Comparison of ENCODE assay signal across 8 cellular contexts in the genomic region with DNA sequence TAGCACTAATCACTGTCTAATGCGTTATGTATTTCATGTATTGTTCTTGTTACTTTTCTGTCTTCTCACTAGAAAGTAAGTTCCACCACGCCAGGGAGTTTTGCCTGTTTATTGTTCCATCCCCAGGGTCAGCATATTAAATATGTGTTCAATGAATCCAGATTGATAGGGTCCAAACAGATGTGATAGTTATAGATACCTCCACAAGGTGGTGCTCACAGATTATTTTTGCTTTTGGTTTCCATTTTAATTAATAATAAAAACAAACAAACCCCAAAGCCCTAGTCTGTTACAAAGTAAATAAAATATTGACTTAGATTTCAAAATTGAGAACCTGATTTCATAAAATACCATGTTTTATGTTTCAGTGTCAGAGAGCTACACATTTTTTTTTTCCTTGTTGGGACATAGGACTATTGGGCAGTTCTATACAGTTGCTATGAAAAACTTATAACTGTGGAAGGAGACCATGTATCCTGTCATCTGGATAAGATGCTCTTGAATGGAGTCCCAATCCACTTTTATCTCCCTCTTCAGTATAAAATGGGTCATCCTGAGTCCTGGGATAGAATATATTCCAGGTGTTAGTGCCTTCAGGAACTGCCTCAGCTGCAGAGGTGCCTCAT. TPM values are rescaled to one million over a fixed set of nuclear protein-coding genes. Genes with fewer than 3 reads are reported as not detected.
DNase-seq lines count a peak whose midpoint lies in the region; ATAC-seq and TF ChIP-seq lines count a peak whose summit lies in the region.

No MANE protein-coding gene starts in this region.

- no peak overlapping the region for H3K4me3 ChIP-seq in HEK293 (ENCODE audit: low read depth, low read length)
- H3K4me3 ChIP-seq in Loucy (ENCODE audit: low read length, poor library complexity, severe bottlenecking): peak overlapping the region; percentile 41

- POLR2A ChIA-PET in HEK293 (lab: Yijun Ruan, JAX): interaction anchor here (0.5 kb wide), 1 partner anchor 713 kb away, joined by 3 read pairs; no protein-coding TSS in a partner anchor

- H3K79me2 ChIP-seq in Loucy (ENCODE audit: insufficient read depth, low read length): no peaks in the 10 kb centered on the region

- CTCF ChIA-PET in HEK293 (lab: Yijun Ruan, JAX): interaction anchor here (0.5 kb wide), 1 partner anchor 185 kb away, joined by 6 read pairs; no protein-coding TSS in a partner anchor

- no peaks in the 10 kb centered on the region for H3F3A ChIP-seq in Loucy (ENCODE audit: low read depth)

- DNase-seq in dermis blood vessel endothelial cell: peak; percentile 12
- DNase-seq in NCI-H345 treated with DMSO at 0.1 percent for 48 hours (lab: John Stamatoyannopoulos, UW; ENCODE audit: unreplicated experiment): no peak
- DNase-seq in stimulated activated CD4-positive, alpha-beta T cell treated with anti-CD3 and anti-CD28 coated beads, Interleukin-2, amount 100 ng/mL, for 48 hours: no peak
- no peak for DNase-seq in cerebellar cortex (ENCODE audit: low spot score)

- ATAC-seq in GM18498 (IDR thresholded peaks at IDR 0.05; ENCODE audit: unreplicated experiment): peak; percentile 81
- no peak for ATAC-seq in GM21737 (IDR thresholded peaks at IDR 0.05; ENCODE audit: unreplicated experiment)

- H3K9ac ChIP-seq in Loucy (ENCODE audit: low read depth, low read length, poor library complexity, severe bottlenecking): peak overlapping the region; percentile 16

- H3K9me3 ChIP-seq in HEK293 (ENCODE audit: control insufficient read depth, insufficient read depth, low read depth, low read length) (no peaks in the 10 kb centered on the region), Loucy (ENCODE audit: insufficient read depth, low read depth, low read length) (no peaks in the 10 kb centered on the region)

- H3K27ac ChIP-seq in HEK293 (ENCODE audit: extremely low read depth, low read depth, low read length): no peak overlapping the region

- TF ChIP-seq CTCF in HEK293 (tag by site-specific recombination; IDR thresholded peaks at IDR 0.05) (no peak), Loucy (conservative IDR thresholded peaks at IDR 0.05; ENCODE audit: low read length) (peak; percentile 88)

- no peaks in the 10 kb centered on the region for H3K36me3 ChIP-seq in HEK293 (ENCODE audit: control insufficient read depth in 2 of 2, insufficient read depth in 1 of 2, low read length in 2 of 2)
- no peaks in the 10 kb centered on the region for H3K36me3 ChIP-seq in Loucy (ENCODE audit: insufficient read depth, low read length)

- H3K27me3 ChIP-seq in Loucy (ENCODE audit: insufficient read depth, low read length, poor library complexity, severe bottlenecking): no peaks in the 10 kb centered on the region

- peak overlapping the region; percentile 70 for H2AFZ ChIP-seq in Loucy (ENCODE audit: low read length)

- H3K4me1 ChIP-seq in HEK293 (ENCODE audit: control insufficient read depth, insufficient read depth, low read length) (no peaks in the 10 kb centered on the region), Loucy (ENCODE audit: insufficient read depth, low read length, poor library complexity, severe bottlenecking) (peaks cover 9% of the 10 kb centered on the region)

- peak overlapping the region; percentile 32 for H3K4me2 ChIP-seq in Loucy (ENCODE audit: low read depth, low read length, poor library complexity, severe bottlenecking)

- H4K20me1 ChIP-seq in Loucy (ENCODE audit: insufficient read depth, low read length, poor library complexity, severe bottlenecking): no peaks in the 10 kb centered on the region

- H3K9me2 ChIP-seq in Loucy (replicated peaks; ENCODE audit: low read depth, low read length): no peaks in the 10 kb centered on the region

TF ChIP-seq in HEK293, 187 proteins besides CTCF, POLR2A, EP300 and RAD21:
- TF ChIP-seq, protein P1, sequence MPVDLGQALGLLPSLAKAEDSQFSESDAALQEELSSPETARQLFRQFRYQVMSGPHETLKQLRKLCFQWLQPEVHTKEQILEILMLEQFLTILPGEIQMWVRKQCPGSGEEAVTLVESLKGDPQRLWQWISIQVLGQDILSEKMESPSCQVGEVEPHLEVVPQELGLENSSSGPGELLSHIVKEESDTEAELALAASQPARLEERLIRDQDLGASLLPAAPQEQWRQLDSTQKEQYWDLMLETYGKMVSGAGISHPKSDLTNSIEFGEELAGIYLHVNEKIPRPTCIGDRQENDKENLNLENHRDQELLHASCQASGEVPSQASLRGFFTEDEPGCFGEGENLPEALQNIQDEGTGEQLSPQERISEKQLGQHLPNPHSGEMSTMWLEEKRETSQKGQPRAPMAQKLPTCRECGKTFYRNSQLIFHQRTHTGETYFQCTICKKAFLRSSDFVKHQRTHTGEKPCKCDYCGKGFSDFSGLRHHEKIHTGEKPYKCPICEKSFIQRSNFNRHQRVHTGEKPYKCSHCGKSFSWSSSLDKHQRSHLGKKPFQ (tag by site-specific recombination; IDR thresholded peaks at IDR 0.05): no peak
- TF ChIP-seq ZFP3 (tag by site-specific recombination; IDR thresholded peaks at IDR 0.05; ENCODE audit: low read depth): no peak
- TF ChIP-seq SP2 (tag by site-specific recombination; IDR thresholded peaks at IDR 0.05): no peak
- TF ChIP-seq ZNF529 (tag by site-specific recombination; IDR thresholded peaks at IDR 0.05; ENCODE audit: insufficient replicate concordance): no peak
- TF ChIP-seq ZIC2 (tag by site-specific recombination; IDR thresholded peaks at IDR 0.05): no peak
- TF ChIP-seq GLI4 (tag by site-specific recombination; IDR thresholded peaks at IDR 0.05): no peak
- TF ChIP-seq ZNF654 (tag by site-specific recombination; IDR thresholded peaks at IDR 0.05; ENCODE audit: low read depth): peak; percentile 27; the same call in 1 of the 2 replicates
- TF ChIP-seq ZXDB (tag by site-specific recombination; IDR thresholded peaks at IDR 0.05): no peak
- TF ChIP-seq, protein P2, sequence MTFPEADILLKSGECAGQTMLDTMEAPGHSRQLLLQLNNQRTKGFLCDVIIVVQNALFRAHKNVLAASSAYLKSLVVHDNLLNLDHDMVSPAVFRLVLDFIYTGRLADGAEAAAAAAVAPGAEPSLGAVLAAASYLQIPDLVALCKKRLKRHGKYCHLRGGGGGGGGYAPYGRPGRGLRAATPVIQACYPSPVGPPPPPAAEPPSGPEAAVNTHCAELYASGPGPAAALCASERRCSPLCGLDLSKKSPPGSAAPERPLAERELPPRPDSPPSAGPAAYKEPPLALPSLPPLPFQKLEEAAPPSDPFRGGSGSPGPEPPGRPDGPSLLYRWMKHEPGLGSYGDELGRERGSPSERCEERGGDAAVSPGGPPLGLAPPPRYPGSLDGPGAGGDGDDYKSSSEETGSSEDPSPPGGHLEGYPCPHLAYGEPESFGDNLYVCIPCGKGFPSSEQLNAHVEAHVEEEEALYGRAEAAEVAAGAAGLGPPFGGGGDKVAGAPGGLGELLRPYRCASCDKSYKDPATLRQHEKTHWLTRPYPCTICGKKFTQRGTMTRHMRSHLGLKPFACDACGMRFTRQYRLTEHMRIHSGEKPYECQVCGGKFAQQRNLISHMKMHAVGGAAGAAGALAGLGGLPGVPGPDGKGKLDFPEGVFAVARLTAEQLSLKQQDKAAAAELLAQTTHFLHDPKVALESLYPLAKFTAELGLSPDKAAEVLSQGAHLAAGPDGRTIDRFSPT (tag by site-specific recombination; IDR thresholded peaks at IDR 0.05): no peak

RNA-seq across cellular contexts. Expression of a gene that starts 12.4 kb away (rescaled TPM):
- not detected in 2 replicates for total RNA-seq in dermis blood vessel endothelial cell
